8 cellular contexts compared by ENCODE assay signal in genomic region chr16:69754469-69755310, GRCh38. TPM values are rescaled to one million over a fixed set of nuclear protein-coding genes. Genes with fewer than 3 reads are reported as not detected.
DNase-seq lines count a peak whose midpoint lies in the region; ATAC-seq, FAIRE-seq and TF ChIP-seq lines count a peak whose summit lies in the region.

Gene NOB1, minus strand, starts transcription at chr16:69754926. Its CDS starts 16 bp downstream, at chr16:69754910.

- WGBS in HepG2 (ENCODE audit: low lambda C conversion rate): 1% methylated on average over 45 of the region's 58 CpGs

- H3K4me3 Mint-ChIP-seq in dendritic cell treated with granulocyte-macrophage colony-stimulating factor and Interleukin-4, amounts not matched to agents 40 ng/mL and 50 ng/mL, for 4 days: peak within 1 kb of the TSS; percentile 100

- H3K4me2 ChIP-seq in HepG2 (ENCODE audit: low read depth, low read length): peak within 1 kb of the TSS; percentile 90

- peak; percentile 92 for ATAC-seq in GM19351 (IDR thresholded peaks at IDR 0.05; ENCODE audit: unreplicated experiment)
- ATAC-seq in HG03521 (IDR thresholded peaks at IDR 0.05; ENCODE audit: unreplicated experiment): peak; percentile 97
- peak; percentile 96 for ATAC-seq in HepG2

- POLR2A ChIA-PET in HepG2 (lab: Yijun Ruan, JAX): interaction anchor here (0.6 to 8.5 kb wide), 24 partner anchors 8 to 415 kb away, joined by 3 to 211 read pairs (median 5); partner anchors contain the start of genes NFAT5, NIP7, NQO1 and TERF2

- TF ChIP-seq CTCF in HepG2 (CRISPR knock-in tag; IDR thresholded peaks at IDR 0.05): peak; percentile 100

- H3K36me3 Mint-ChIP-seq in dendritic cell treated with granulocyte-macrophage colony-stimulating factor and Interleukin-4, amounts not matched to agents 40 ng/mL and 50 ng/mL, for 4 days (ENCODE audit: low read depth): peaks cover 41% of the 10 kb centered on the region

- peaks cover 46% of the 10 kb centered on the region for H3K79me2 ChIP-seq in HepG2 (ENCODE audit: insufficient read depth, low read length)

- FAIRE-seq in HepG2 (lab: Jason Lieb, UNC): peak; percentile 28

- peak within 1 kb of the TSS; percentile 96 to 100 (median 100) for H3K4me3 ChIP-seq in HepG2 (replicated peaks in 1 of 3; ENCODE audit: insufficient read depth in 1 of 3, low read depth in 2 of 3, low read length in 3 of 3)

- DNase-seq in CD1c-positive myeloid dendritic cell (ENCODE audit: extremely low spot score) (peak; percentile 99), NCI-H748 (lab: John Stamatoyannopoulos, UW; ENCODE audit: unreplicated experiment) (peak; percentile 95), HepG2 (ENCODE audit: low spot score) (peak; percentile 96)
- DNase-seq in activated CD4-positive, alpha-beta T cell treated with anti-CD3 and anti-CD28 coated beads, Interleukin-2, amount 50 U/mL, for 24 hours (ENCODE audit: low read depth in 1 of 2, low spot score in 1 of 2): peak; percentile 91 to 92
- DNase-seq in stimulated activated CD4-positive, alpha-beta T cell treated with anti-CD3 and anti-CD28 coated beads, Interleukin-4, amount 100 ng/mL, for 1 hour: peak; percentile 96

- no peaks in the 10 kb centered on the region for H3K9me3 ChIP-seq in HepG2 (ENCODE audit: low read length)

- peak within 1 kb of the TSS; percentile 74 for H3K27ac ChIP-seq in HepG2 (ENCODE audit: extremely low read length, insufficient read depth, low read length)

- H4K20me1 ChIP-seq in HepG2 (ENCODE audit: insufficient read depth, low read length): no peaks in the 10 kb centered on the region

- TF ChIP-seq EP300 in HepG2 (IDR thresholded peaks at IDR 0.05; ENCODE audit: low read depth in 2 of 2, low read length in 2 of 2) (no peak), HepG2 (CRISPR knock-in tag; IDR thresholded peaks at IDR 0.05; ENCODE audit: borderline replicate concordance) (no peak)

- peak within 1 kb of the TSS; percentile 98 for H3K27ac Mint-ChIP-seq in dendritic cell treated with granulocyte-macrophage colony-stimulating factor and Interleukin-4, amounts not matched to agents 40 ng/mL and 50 ng/mL, for 4 days

- H3K27me3 ChIP-seq in HepG2 (ENCODE audit: control insufficient read depth in 1 of 2, insufficient read depth in 2 of 2, low read length in 2 of 2): peaks cover 0 to 5% of the 10 kb centered on the region in 2 experiments; a peak in 1 of 5 replicates

- H3K9ac ChIP-seq in HepG2 (ENCODE audit: insufficient read depth, low read depth, low read length): peak within 1 kb of the TSS; percentile 98

- in situ Hi-C loops in HepG2 (cut with HindIII; ENCODE audit: extremely low pct_ligation_motif_present, low pct_unique_long_range_greater_than_20kb): loop anchor here (5.0 kb wide), 1 partner anchor 42 kb away; no protein-coding TSS in a partner anchor

- BruUV-seq in HepG2 (replicated peaks; lab: Mats Ljungman, UMichigan): TSS peak; percentile 68

- peaks cover 6% of the 10 kb centered on the region for H3K27me3 Mint-ChIP-seq in dendritic cell treated with granulocyte-macrophage colony-stimulating factor and Interleukin-4, amounts not matched to agents 40 ng/mL and 50 ng/mL, for 4 days

- peak; percentile 98 to 99 for TF ChIP-seq POLR2A in HepG2 (IDR thresholded peaks at IDR 0.05; ENCODE audit: insufficient read depth in 1 of 2, low read depth in 2 of 2, low read length in 2 of 2)

- peaks cover 40% of the 10 kb centered on the region for H3K4me1 ChIP-seq in HepG2 (ENCODE audit: insufficient read depth, low read length)

- CTCF ChIA-PET in HepG2 (lab: Yijun Ruan, JAX; ENCODE audit: low intra/inter-chr PET ratio, low total read pairs): interaction anchor here (1.4 to 2.0 kb wide), 2 partner anchors 45 to 176 kb away, joined by 4 to 38 read pairs; no protein-coding TSS in a partner anchor

- peaks cover 5 to 28% of the 10 kb centered on the region in 2 experiments for H3K36me3 ChIP-seq in HepG2 (replicated peaks in 1 of 2; ENCODE audit: control insufficient read depth in 1 of 2, insufficient read depth in 2 of 2, low read length in 2 of 2)

- intact Hi-C loops in dendritic cell treated with granulocyte-macrophage colony-stimulating factor and Interleukin-4, amounts not matched to agents 40 ng/mL and 50 ng/mL, for 4 days (cut with micrococcal nuclease): loop anchor here (1.0 kb wide), 2 partner anchors 28 to 45 kb away; partner anchors contain the start of gene NQO1
- intact Hi-C loops in HepG2 (cut with micrococcal nuclease; ENCODE audit: unreplicated experiment): loop anchor here (1.0 kb wide), 3 partner anchors 28 to 358 kb away; partner anchors contain the start of gene NQO1

- no peaks in the 10 kb centered on the region for H3K9me3 Mint-ChIP-seq in dendritic cell treated with granulocyte-macrophage colony-stimulating factor and Interleukin-4, amounts not matched to agents 40 ng/mL and 50 ng/mL, for 4 days

- peaks cover 23% of the 10 kb centered on the region for H3K4me1 Mint-ChIP-seq in dendritic cell treated with granulocyte-macrophage colony-stimulating factor and Interleukin-4, amounts not matched to agents 40 ng/mL and 50 ng/mL, for 4 days (ENCODE audit: low read depth)

- TF ChIP-seq RAD21 in HepG2 (CRISPR knock-in tag; IDR thresholded peaks at IDR 0.05): peak; percentile 100

- H2AFZ ChIP-seq in HepG2 (ENCODE audit: low read length): no peak within 1 kb of the TSS

TF ChIP-seq in HepG2, 621 proteins besides CTCF, POLR2A, EP300 and RAD21 (continues in another document):
- TF ChIP-seq ZNF235 (CRISPR knock-in tag; IDR thresholded peaks at IDR 0.05; ENCODE audit: borderline replicate concordance) (peak; percentile 77; the same call in 1 of the 2 replicates), FOXJ3 (CRISPR knock-in tag; IDR thresholded peaks at IDR 0.05; ENCODE audit: borderline replicate concordance) (peak; percentile 67), ZNF644 (CRISPR knock-in tag; IDR thresholded peaks at IDR 0.05; ENCODE audit: low read depth) (no peak), CAMTA2 (CRISPR knock-in tag; IDR thresholded peaks at IDR 0.05; ENCODE audit: borderline replicate concordance) (peak; percentile 98), PLRG1 (conservative IDR thresholded peaks at IDR 0.05) (no peak), ZNF790 (CRISPR knock-in tag; IDR thresholded peaks at IDR 0.05; ENCODE audit: borderline replicate concordance) (no peak; the same call in 1 of the 2 replicates), ATF1 (CRISPR knock-in tag; IDR thresholded peaks at IDR 0.05) (no peak), HDAC6 (IDR thresholded peaks at IDR 0.05; ENCODE audit: low read depth, low read length) (no peak), MIER2 (CRISPR knock-in tag; IDR thresholded peaks at IDR 0.05) (peak; percentile 78), ATF7 (IDR thresholded peaks at IDR 0.05) (no peak), ATF7 (CRISPR knock-in tag; IDR thresholded peaks at IDR 0.05) (no peak; the same call in 1 of the 2 replicates), ZNF333 (CRISPR knock-in tag; IDR thresholded peaks at IDR 0.05; ENCODE audit: borderline replicate concordance) (peak; percentile 96; the same call in 1 of the 2 replicates), SAP130 (CRISPR knock-in tag; IDR thresholded peaks at IDR 0.05; ENCODE audit: low read depth) (peak; percentile 96), ELF3 (CRISPR knock-in tag; IDR thresholded peaks at IDR 0.05) (peak; percentile 98), NFYC (CRISPR knock-in tag; IDR thresholded peaks at IDR 0.05) (no peak)
- TF ChIP-seq, protein P1, sequence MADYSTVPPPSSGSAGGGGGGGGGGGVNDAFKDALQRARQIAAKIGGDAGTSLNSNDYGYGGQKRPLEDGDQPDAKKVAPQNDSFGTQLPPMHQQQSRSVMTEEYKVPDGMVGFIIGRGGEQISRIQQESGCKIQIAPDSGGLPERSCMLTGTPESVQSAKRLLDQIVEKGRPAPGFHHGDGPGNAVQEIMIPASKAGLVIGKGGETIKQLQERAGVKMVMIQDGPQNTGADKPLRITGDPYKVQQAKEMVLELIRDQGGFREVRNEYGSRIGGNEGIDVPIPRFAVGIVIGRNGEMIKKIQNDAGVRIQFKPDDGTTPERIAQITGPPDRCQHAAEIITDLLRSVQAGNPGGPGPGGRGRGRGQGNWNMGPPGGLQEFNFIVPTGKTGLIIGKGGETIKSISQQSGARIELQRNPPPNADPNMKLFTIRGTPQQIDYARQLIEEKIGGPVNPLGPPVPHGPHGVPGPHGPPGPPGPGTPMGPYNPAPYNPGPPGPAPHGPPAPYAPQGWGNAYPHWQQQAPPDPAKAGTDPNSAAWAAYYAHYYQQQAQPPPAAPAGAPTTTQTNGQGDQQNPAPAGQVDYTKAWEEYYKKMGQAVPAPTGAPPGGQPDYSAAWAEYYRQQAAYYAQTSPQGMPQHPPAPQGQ (CRISPR knock-in tag; IDR thresholded peaks at IDR 0.05; ENCODE audit: borderline replicate concordance): peak; percentile 90; the same call in 1 of the 2 replicates
- TF ChIP-seq, protein P2, sequence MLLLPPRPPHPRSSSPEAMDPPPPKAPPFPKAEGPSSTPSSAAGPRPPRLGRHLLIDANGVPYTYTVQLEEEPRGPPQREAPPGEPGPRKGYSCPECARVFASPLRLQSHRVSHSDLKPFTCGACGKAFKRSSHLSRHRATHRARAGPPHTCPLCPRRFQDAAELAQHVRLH (CRISPR knock-in tag; IDR thresholded peaks at IDR 0.05; ENCODE audit: borderline replicate concordance, low read depth): peak; percentile 80; the same call in 1 of the 2 replicates

RNA-seq across cellular contexts. Expression of gene NOB1, which starts in this region (rescaled TPM):
- 47.1 and 83.5 TPM in 2 replicates for total RNA-seq in HepG2 (2016; rRNA removed; fragmentation: Illumina TruSeq; extraction: Trizol)
- total RNA-seq in HepG2 (2016; cell fraction: cytosol; rRNA removed; fragmentation: Illumina TruSeq; extraction: Trizol; ENCODE audit: low read depth): 30.5 and 33.0 TPM in 2 replicates
- total RNA-seq in HepG2 (2016; cell fraction: insoluble cytoplasmic fraction; rRNA removed; fragmentation: Illumina TruSeq; extraction: Trizol): 48.8 and 85.3 TPM in 2 replicates
- total RNA-seq in HepG2 (2016; cell fraction: membrane; rRNA removed; fragmentation: Illumina TruSeq; extraction: Trizol): 54.4 and 54.7 TPM in 2 replicates
- total RNA-seq in HepG2 (2016; cell fraction: nucleus; rRNA removed; fragmentation: Illumina TruSeq; extraction: Trizol): 37.1 and 40.2 TPM in 2 replicates
- 159 and 162 TPM in 2 replicates for polyA plus RNA-seq in HepG2 (2011; rRNA removed)
- polyA plus RNA-seq in HepG2 (2011; cell fraction: cytosol; rRNA removed): 187 and 245 TPM in 2 replicates
- polyA plus RNA-seq in HepG2 (2011; cell fraction: nucleus; rRNA removed): 97.8 and 101 TPM in 2 replicates
- polyA plus RNA-seq in HepG2 (2012): 151 and 164 TPM in 2 replicates
- polyA plus RNA-seq in HepG2 (2016; cell fraction: cytosol; fragmentation: Illumina TruSeq; extraction: Trizol; ENCODE audit: low read depth): 53.6 and 57.2 TPM in 2 replicates
- polyA plus RNA-seq in HepG2 (2016; cell fraction: insoluble cytoplasmic fraction; fragmentation: Illumina TruSeq; extraction: Trizol; ENCODE audit: low read depth): 224 and 233 TPM in 2 replicates
- 81.4 and 91.5 TPM in 2 replicates for polyA plus RNA-seq in HepG2 (2016; cell fraction: membrane; fragmentation: Illumina TruSeq; extraction: Trizol; ENCODE audit: low read depth)
- polyA plus RNA-seq in HepG2 (2016; cell fraction: nucleus; fragmentation: Illumina TruSeq; extraction: Trizol; ENCODE audit: insufficient read depth, low read depth): 100 and 106 TPM in 2 replicates
- polyA minus RNA-seq in HepG2 (2011; rRNA and poly(A)+ RNA removed; ENCODE audit: low replicate concordance): 115 and 322 TPM in 2 replicates
- polyA minus RNA-seq in HepG2 (2011; cell fraction: cytosol; rRNA and poly(A)+ RNA removed): 172 TPM in 2 replicates
- polyA minus RNA-seq in HepG2 (2011; cell fraction: nucleus; rRNA and poly(A)+ RNA removed): 70.4 and 93.7 TPM in 2 replicates

Comparison
In these comparisons a context has a peak if more than half of its experiments do, and no peak if none do; other contexts are left out.
1. Peak in every context shown above with its lines: DNase-seq, ATAC-seq, H3K4me3 ChIP-seq and H3K27ac ChIP-seq.